Comparison of ENCODE assay signal across 19 cellular contexts in the genomic region with DNA sequence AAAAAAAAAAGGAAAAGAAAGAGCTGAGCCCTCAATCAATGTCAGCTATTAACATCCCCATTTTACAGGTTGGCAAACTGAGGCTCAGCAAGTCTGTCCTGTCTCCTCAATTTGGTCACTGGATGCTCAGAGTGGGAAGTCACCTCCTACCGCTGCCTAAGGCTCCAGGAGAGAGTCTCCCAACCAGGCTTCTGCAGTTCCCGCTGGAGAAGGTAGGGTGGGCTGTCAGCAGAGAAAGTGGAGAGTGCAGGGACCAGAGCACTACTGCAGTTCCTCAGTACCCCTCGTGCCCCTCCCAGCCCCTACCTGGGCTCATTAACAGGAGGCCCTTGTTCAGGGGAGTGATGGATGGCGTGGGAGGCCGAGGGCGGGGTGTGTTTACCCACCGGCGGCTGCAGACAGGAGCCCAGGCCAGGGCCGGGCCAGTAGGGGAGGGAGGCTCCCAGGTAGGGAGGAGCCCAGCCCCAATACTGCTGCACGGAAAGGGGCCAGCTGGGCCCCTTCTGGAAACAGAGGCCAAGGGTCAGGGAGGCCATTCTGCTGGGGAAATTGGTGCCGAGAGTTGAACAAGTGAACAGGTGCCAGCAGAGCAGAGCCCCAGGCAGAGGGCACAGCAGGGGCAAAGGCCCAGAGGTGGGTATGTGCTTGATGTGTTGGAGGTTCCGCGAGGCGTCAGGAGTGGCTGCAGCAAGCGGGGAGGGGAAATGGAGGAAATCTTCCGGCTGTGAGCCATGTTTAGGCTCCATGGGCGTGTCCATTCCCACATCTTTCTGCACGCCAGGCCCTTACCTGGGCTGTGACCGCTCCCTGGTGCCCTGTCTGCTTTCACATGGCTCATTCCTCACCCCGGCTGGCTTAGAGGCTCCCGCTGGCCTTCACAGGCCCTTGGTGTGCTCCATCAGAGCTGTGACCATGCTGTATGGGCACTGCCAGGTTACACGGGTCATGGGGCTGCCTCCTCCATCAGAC. TPM values are rescaled to one million over a fixed set of nuclear protein-coding genes. Genes with fewer than 3 reads are reported as not detected.
DNase-seq lines count a peak whose midpoint lies in the region; ATAC-seq and TF ChIP-seq lines count a peak whose summit lies in the region.
"Had no signal": no experiment of that assay in that cellular context is flagged by ENCODE, and none has a peak within 500 bp of the region (broad histone marks: within the 10 kb centered on the region; RNA-seq: fewer than 3 reads in every experiment).

No MANE protein-coding gene starts in this region.

- no peak overlapping the region for H3K27ac Mint-ChIP-seq in Calu3 (ENCODE audit: unreplicated experiment)
- H3K27ac Mint-ChIP-seq: B cell; stimulated activated naive B cell treated with anti-CD40 and anti-IgM and Interleukin-4, amounts not matched to agents 10 μg/mL and 1 μg/mL and 100 μg/mL, for 72 hours had no signal

- H3K36me3 ChIP-seq in osteoblast (ENCODE audit: insufficient read depth, low read length) (no peaks in the 10 kb centered on the region), gastroesophageal sphincter (no peaks in the 10 kb centered on the region)
- H3K36me3 ChIP-seq: esophagus muscularis mucosa, heart left ventricle had no signal

- H3K4me1 ChIP-seq in osteoblast (ENCODE audit: insufficient read depth, low read length) = peaks cover 9% of the 10 kb centered on the region
- peaks cover 0 to 6% (median 4%) of the 10 kb centered on the region in 3 donors for H3K4me1 ChIP-seq in gastroesophageal sphincter

- TF ChIP-seq CTCF in Calu3 (IDR thresholded peaks at IDR 0.05; ENCODE audit: unreplicated experiment) (no peak), osteoblast (IDR thresholded peaks at IDR 0.05; ENCODE audit: extremely low read depth, low read depth, low read length) (peak; percentile 5), gastroesophageal sphincter (IDR thresholded peaks at IDR 0.05) (no peak)

- peak; percentile 24 for DNase-seq in Calu3
- peak; percentile 54 for DNase-seq in HuH-7 (ENCODE audit: low spot score)
- DNase-seq in epidermal melanocyte (ENCODE audit: insufficient read length, low spot score) = peak; percentile 6
- DNase-seq in osteoblast (ENCODE audit: insufficient read length, low spot score, missing footprints) = peak; percentile 36
- no peak for DNase-seq in ACHN
- no peak for DNase-seq in stimulated activated CD4-positive, alpha-beta T cell treated with anti-CD3 and anti-CD28 coated beads, Interleukin-2, amount 100 ng/mL, for 24 hours
- DNase-seq: activated naive CD4-positive, alpha-beta T cell treated with Interleukin-2 at 50 U/mL for 16 hours; DND-41; heart left ventricle; NCI-H1092; SHP77 treated with DMSO at 0.1 percent for 48 hours; stimulated activated naive B cell treated with anti-CD40 and anti-IgM and Interleukin-4, amounts not matched to agents 10 μg/mL and 1 μg/mL and 100 μg/mL, for 72 hours had no signal

- H3K79me2 ChIP-seq in osteoblast (ENCODE audit: insufficient read depth, low read length) = no peaks in the 10 kb centered on the region

- no peak overlapping the region for H2AFZ ChIP-seq in osteoblast (ENCODE audit: low read length)

- H3K9me3 ChIP-seq in osteoblast (ENCODE audit: low read depth, low read length) (no peaks in the 10 kb centered on the region), gastroesophageal sphincter (no peaks in the 10 kb centered on the region)
- H3K9me3 ChIP-seq: esophagus muscularis mucosa, heart left ventricle had no signal

- H3K9me3 Mint-ChIP-seq in Calu3 (ENCODE audit: low read depth, unreplicated experiment) = no peaks in the 10 kb centered on the region

- H3K4me2 ChIP-seq in osteoblast (ENCODE audit: insufficient read depth, low read length) = no peak overlapping the region

- no peaks in the 10 kb centered on the region for H3K36me3 Mint-ChIP-seq in Calu3 (ENCODE audit: insufficient read depth, unreplicated experiment)
- H3K36me3 Mint-ChIP-seq: stimulated activated naive B cell treated with anti-CD40 and anti-IgM and Interleukin-4, amounts not matched to agents 10 μg/mL and 1 μg/mL and 100 μg/mL, for 72 hours had no signal

- ATAC-seq in GM21619 (IDR thresholded peaks at IDR 0.05; ENCODE audit: unreplicated experiment) = no peak
- ATAC-seq in gastroesophageal sphincter = no peak
- ATAC-seq: heart left ventricle; stimulated activated naive B cell treated with anti-CD40 and anti-IgM and Interleukin-4, amounts not matched to agents 10 μg/mL and 1 μg/mL and 100 μg/mL, for 72 hours had no signal

- TF ChIP-seq POLR2A in gastroesophageal sphincter (IDR thresholded peaks at IDR 0.05) = no peak

- in situ Hi-C loops in ACHN (cut with HindIII; ENCODE audit: low pct_ligation_motif_present, low pct_unique_long_range_greater_than_20kb, low sequenced_read_pairs) = no loop called here

- intact Hi-C loops in Calu3 (cut with micrococcal nuclease; ENCODE audit: unreplicated experiment) = no loop called here

- no peaks in the 10 kb centered on the region for H3K4me1 Mint-ChIP-seq in Calu3 (ENCODE audit: low read depth, unreplicated experiment)
- H3K4me1 Mint-ChIP-seq: stimulated activated naive B cell treated with anti-CD40 and anti-IgM and Interleukin-4, amounts not matched to agents 10 μg/mL and 1 μg/mL and 100 μg/mL, for 72 hours had no signal

- WGBS in gastroesophageal sphincter (ENCODE audit: low coverage in 1 of 2), 2 donors = 50 to 57% methylated on average over 1 to 6 of the region's 22 CpGs

- peaks cover 26% of the 10 kb centered on the region for H3K27me3 ChIP-seq in osteoblast (ENCODE audit: insufficient read depth, low read length)
- peaks cover 81% of the 10 kb centered on the region for H3K27me3 ChIP-seq in gastroesophageal sphincter

- no peak overlapping the region for H3K4me3 ChIP-seq in osteoblast (ENCODE audit: insufficient read depth, low read length)
- H3K4me3 ChIP-seq in gastroesophageal sphincter = no peak overlapping the region
- H3K4me3 ChIP-seq: esophagus muscularis mucosa, heart left ventricle, skin epidermis had no signal

- TF ChIP-seq EP300 in gastroesophageal sphincter (IDR thresholded peaks at IDR 0.05) = no peak

- H3K27ac ChIP-seq in osteoblast (ENCODE audit: low read depth, low read length) = no peak overlapping the region
- H3K27ac ChIP-seq in gastroesophageal sphincter = no peak overlapping the region
- H3K27ac ChIP-seq: esophagus muscularis mucosa, heart left ventricle, skin epidermis had no signal

- CTCF ChIA-PET in Calu3 (lab: Charles Lee) = no interaction called here

- peaks cover 5% of the 10 kb centered on the region for H3K27me3 Mint-ChIP-seq in Calu3 (ENCODE audit: unreplicated experiment)

- BruUV-seq in Calu3 (replicated peaks; lab: Mats Ljungman, UMichigan) = no TSS peak

- H4K20me1 ChIP-seq in osteoblast (ENCODE audit: insufficient read depth, low read length) = no peaks in the 10 kb centered on the region

- H3K4me3 Mint-ChIP-seq in Calu3 (ENCODE audit: low read depth, unreplicated experiment) = no peak overlapping the region
- H3K4me3 Mint-ChIP-seq: B cell; stimulated activated naive B cell treated with anti-CD40 and anti-IgM and Interleukin-4, amounts not matched to agents 10 μg/mL and 1 μg/mL and 100 μg/mL, for 72 hours had no signal

RNA-seq across cellular contexts. Expression of a gene that starts 7.6 kb away (rescaled TPM):
- total RNA-seq in Calu3 (2022) = 0.12 TPM in 1 of 2 replicates, not detected in the other
- total RNA-seq in osteoblast = 12.4 and 14.8 TPM in 2 replicates
- 1 to 10 TPM in 1 of 4 donors, under 1 TPM in 3; 0.40 to 4.4 (median 0.50) TPM for total RNA-seq in gastroesophageal sphincter
- total RNA-seq: B cell, dermis microvascular lymphatic vessel endothelial cell, mononuclear cell had no signal

RNA-seq across cellular contexts. Expression of a gene that starts 33.1 kb away (rescaled TPM):
- total RNA-seq in Calu3 (2022) (57.1 and 62.0 TPM in 2 replicates), osteoblast (36.6 and 41.0 TPM in 2 replicates), gastroesophageal sphincter (10 to 100 TPM; 53.6 to 92.2 (median 59.9) TPM)

Comparison
In these comparisons a context has a peak if more than half of its experiments do, and no peak if none do; other contexts are left out.
1. DNase-seq: peak in Calu3 (single experiment), HuH-7 (single experiment), epidermal melanocyte (single experiment) and osteoblast (single experiment); none in ACHN (single experiment) and stimulated activated CD4-positive, alpha-beta T cell treated with anti-CD3 and anti-CD28 coated beads, Interleukin-2, amount 100 ng/mL, for 24 hours (0 of 2).